ENCODE assay signal across 8 cellular contexts in genomic region chr19:1105217-1105872, GRCh38. TPM values are rescaled to one million over a fixed set of nuclear protein-coding genes. Genes with fewer than 3 reads are reported as not detected.
DNase-seq lines count a peak whose midpoint lies in the region; ATAC-seq and TF ChIP-seq lines count a peak whose summit lies in the region.

No MANE protein-coding gene starts in this region.

- no peak for TF ChIP-seq EP300 in transverse colon (IDR thresholded peaks at IDR 0.05; ENCODE audit: low read depth)

- peaks cover 7% of the 10 kb centered on the region for H3K36me3 Mint-ChIP-seq in activated naive CD4-positive, alpha-beta T cell treated with anti-CD3 and anti-CD28 coated beads, Interleukin-2, amount 10 ng/mL, durations not matched to agents 7 days and 5 days

- TF ChIP-seq CTCF in astrocyte of the cerebellum (IDR thresholded peaks at IDR 0.05; ENCODE audit: low read depth, low read length, missing control alignments) (no peak), right lobe of liver (IDR thresholded peaks at IDR 0.05) (no peak), transverse colon (IDR thresholded peaks at IDR 0.05) (no peak)

- peak overlapping the region; percentile 73 for H3K4me3 Mint-ChIP-seq in activated naive CD4-positive, alpha-beta T cell treated with anti-CD3 and anti-CD28 coated beads, Interleukin-2, amount 10 ng/mL, durations not matched to agents 7 days and 5 days

- no peaks in the 10 kb centered on the region for H3K9me3 Mint-ChIP-seq in activated naive CD4-positive, alpha-beta T cell treated with anti-CD3 and anti-CD28 coated beads, Interleukin-2, amount 10 ng/mL, durations not matched to agents 7 days and 5 days

- no peak for DNase-seq in activated naive CD4-positive, alpha-beta T cell treated with anti-CD3 and anti-CD28 coated beads, Interleukin-2, amount 10 ng/mL, durations not matched to agents 7 days and 5 days
- no peak for DNase-seq in activated naive CD4-positive, alpha-beta T cell (lab: John Stamatoyannopoulos, UW)
- DNase-seq in astrocyte of the cerebellum (ENCODE audit: low read depth) (no peak), right lobe of liver (no peak), transverse colon (no peak), GDM1 (lab: John Stamatoyannopoulos, UW) (no peak)
- no peak for DNase-seq in stimulated activated CD4-positive, alpha-beta T cell treated with anti-CD3 and anti-CD28 coated beads, Interleukin-12 subunit alpha, Interleukin-12 subunit beta, amount 100 ng/mL, for 4 hours

- no peak for ATAC-seq in right lobe of liver
- no peak for ATAC-seq in activated CD4-positive, CD25-positive, alpha-beta regulatory T cell treated with anti-CD3 and anti-CD28 coated beads, Interleukin-2, amount 50 U/mL, for 24 hours

- peak overlapping the region; percentile 64 for H3K4me3 ChIP-seq in astrocyte of the cerebellum (ENCODE audit: low read depth, low read length)
- peak overlapping the region; percentile 68 to 79 (median 78) for H3K4me3 ChIP-seq in right lobe of liver
- peak overlapping the region; percentile 52 to 98 (median 91) for H3K4me3 ChIP-seq in transverse colon

- peaks cover 0 to 30% (median 12%) of the 10 kb centered on the region in 4 donors for H3K36me3 ChIP-seq in right lobe of liver
- peaks cover 0 to 10% (median 4%) of the 10 kb centered on the region in 4 donors for H3K36me3 ChIP-seq in transverse colon

- peaks cover 46% of the 10 kb centered on the region for H3K4me1 Mint-ChIP-seq in activated naive CD4-positive, alpha-beta T cell treated with anti-CD3 and anti-CD28 coated beads, Interleukin-2, amount 10 ng/mL, durations not matched to agents 7 days and 5 days

- H3K4me1 ChIP-seq in right lobe of liver (peaks cover 2 to 31% (median 14%) of the 10 kb centered on the region in 4 donors), transverse colon (peaks cover 23 to 54% (median 36%) of the 10 kb centered on the region in 4 donors)

- peak overlapping the region; percentile 24 for H3K27ac Mint-ChIP-seq in activated naive CD4-positive, alpha-beta T cell treated with anti-CD3 and anti-CD28 coated beads, Interleukin-2, amount 10 ng/mL, durations not matched to agents 7 days and 5 days

- 10% methylated on average over 2 of the region's 49 CpGs for WGBS in right lobe of liver (ENCODE audit: insufficient coverage, low coverage, low lambda C conversion rate, missing lambda C conversion rate)
- WGBS in transverse colon (ENCODE audit: low coverage in 1 of 2), 2 donors, result 51% methylated on average over 49 of the region's 49 CpGs; no CpG with 5 or more reads in 1 of the 2 donors

- H3K27me3 Mint-ChIP-seq in activated naive CD4-positive, alpha-beta T cell treated with anti-CD3 and anti-CD28 coated beads, Interleukin-2, amount 10 ng/mL, durations not matched to agents 7 days and 5 days, result no peaks in the 10 kb centered on the region

- intact Hi-C loops in right lobe of liver (cut with DNase I), result no loop called here
- intact Hi-C loops in transverse colon (cut with DNase I; ENCODE audit: low total_unique reads), result loop anchor here (10.0 kb wide), 2 partner anchors 139 to 181 kb away; partner anchors contain the start of genes ARID3A, ATP5F1D and MIDN

- peak overlapping the region; percentile 83 to 94 (median 92) for H3K27ac ChIP-seq in right lobe of liver
- H3K27ac ChIP-seq in transverse colon, result peak overlapping the region; percentile 98 to 100 (median 100)

- H3K27me3 ChIP-seq in right lobe of liver (no peaks in the 10 kb centered on the region), transverse colon (no peaks in the 10 kb centered on the region)

- TF ChIP-seq POLR2A in right lobe of liver (IDR thresholded peaks at IDR 0.05) (no peak), transverse colon (IDR thresholded peaks at IDR 0.05) (no peak)

- CTCF ChIA-PET in activated naive CD4-positive, alpha-beta T cell treated with anti-CD3 and anti-CD28 coated beads, Interleukin-2, amount 10 ng/mL, durations not matched to agents 7 days and 5 days (lab: Charles Lee), result interaction anchor here (0.6 kb wide), 1 partner anchor 90 kb away, joined by 3 read pairs; no protein-coding TSS in a partner anchor

- in situ Hi-C loops in astrocyte of the cerebellum (cut with HindIII; ENCODE audit: low sequenced_read_pairs) (no loop called here), transverse colon (cut with MboI; ENCODE audit: low pct_ligation_motif_present in 1 of 4, low pct_unique_long_range_greater_than_20kb in 1 of 4, low sequenced_read_pairs in 3 of 4) (no loop called here)

- no peaks in the 10 kb centered on the region for H3K9me3 ChIP-seq in right lobe of liver
- no peaks in the 10 kb centered on the region for H3K9me3 ChIP-seq in transverse colon

RNA-seq across cellular contexts. Expression of gene GPX4, which starts 1.6 kb away (rescaled TPM):
- total RNA-seq in right lobe of liver (100 to 1,000 TPM; 204 to 389 (median 212) TPM), transverse colon (100 to 1,000 TPM; 115 to 426 (median 261) TPM)

RNA-seq across cellular contexts. Expression of gene POLR2E, which starts 10.2 kb away (rescaled TPM):
- 100 to 1,000 TPM; 112 to 256 (median 131) TPM for total RNA-seq in right lobe of liver
- total RNA-seq in transverse colon, result 100 to 1,000 TPM in 2 of 4 donors, 10 to 100 TPM in 2; 74.8 to 167 (median 103) TPM

RNA-seq across cellular contexts. Expression of gene ARHGAP45, which starts 38.4 kb away (rescaled TPM):
- 1 to 10 TPM; 4.2 to 10.0 (median 7.3) TPM for total RNA-seq in right lobe of liver
- 100 to 1,000 TPM in 1 of 4 donors, 10 to 100 TPM in 2, 1 to 10 TPM in 1; 10.0 to 174 (median 76.9) TPM for total RNA-seq in transverse colon
